In genomic region chr4:147782087-147782781, GRCh38 we compare ENCODE assay signal across 11 cellular contexts. TPM values are rescaled to one million over a fixed set of nuclear protein-coding genes. Genes with fewer than 3 reads are reported as not detected.
DNase-seq lines count a peak whose midpoint lies in the region; ATAC-seq and TF ChIP-seq lines count a peak whose summit lies in the region.
"Had no signal": no experiment of that assay in that cellular context is flagged by ENCODE, and none has a peak within 500 bp of the region (broad histone marks: within the 10 kb centered on the region; RNA-seq: fewer than 3 reads in every experiment).

No MANE protein-coding gene starts in this region.

- H3K36me3 ChIP-seq in BE2C (no peaks in the 10 kb centered on the region), stomach (no peaks in the 10 kb centered on the region)

- no peak for DNase-seq in BE2C
- peak; percentile 36 for DNase-seq in HT-29 (ENCODE audit: low spot score)
- DNase-seq in astrocyte of the hippocampus (ENCODE audit: low read depth, low spot score) = peak; percentile 38
- peak; percentile 65 for DNase-seq in left kidney (ENCODE audit: low read depth, low spot score)
- DNase-seq in NCI-H187 (lab: John Stamatoyannopoulos, UW) = no peak
- DNase-seq in NCI-H446 treated with DMSO at 0.1 percent for 48 hours (lab: John Stamatoyannopoulos, UW) = no peak
- DNase-seq in stomach = no peak
- DNase-seq: DMS153; NCI-H345; stimulated activated CD4-positive, alpha-beta T cell treated with anti-CD3 and anti-CD28 coated beads, Interleukin-2, amount 100 ng/mL, for 48 hours had no signal

- no peak for TF ChIP-seq CTCF in BE2C (IDR thresholded peaks at IDR 0.05; ENCODE audit: low read depth, low read length)
- TF ChIP-seq CTCF in stomach (IDR thresholded peaks at IDR 0.05) = no peak

- H3K4me1 ChIP-seq in BE2C = peaks cover 24% of the 10 kb centered on the region
- peaks cover 12 to 70% (median 38%) of the 10 kb centered on the region in 4 donors for H3K4me1 ChIP-seq in stomach

- TF ChIP-seq EP300 in stomach (IDR thresholded peaks at IDR 0.05) = no peak

- peak overlapping the region in 1 of 5 donors; percentile 2 for H3K27ac ChIP-seq in stomach

- no peak for ATAC-seq in GM21737 (IDR thresholded peaks at IDR 0.05; ENCODE audit: unreplicated experiment)

- TF ChIP-seq POLR2A in stomach (IDR thresholded peaks at IDR 0.05) = no peak

- WGBS in stomach, 5 donors = 38 to 52% (median 44%) methylated on average over 7 of the region's 7 CpGs

- H3K27me3 ChIP-seq in BE2C (no peaks in the 10 kb centered on the region), stomach (no peaks in the 10 kb centered on the region)

- H3K9me3 ChIP-seq in BE2C (no peaks in the 10 kb centered on the region), stomach (no peaks in the 10 kb centered on the region)

- H3K4me3 ChIP-seq in BE2C (ENCODE audit: low read depth, low read length) = peak overlapping the region; percentile 34
- H3K4me3 ChIP-seq in stomach = no peak overlapping the region

- intact Hi-C loops in stomach (cut with DNase I; ENCODE audit: low total_unique reads) = no loop called here

RNA-seq across cellular contexts. Expression of gene ARHGAP10, which starts 50.3 kb away (rescaled TPM):
- polyA plus RNA-seq in BE2C (2012; ENCODE audit: insufficient read depth, insufficient read length, low read depth) = 4.3 TPM
- 4.3 and 9.3 TPM in 2 replicates for total RNA-seq in HT-29 (2014; rRNA removed; shearing (Covaris generic))
- 100 to 1,000 TPM in 1 of 5 donors, 10 to 100 TPM in 4; 36.1 to 117 (median 51.9) TPM for total RNA-seq in stomach
- polyA plus RNA-seq in stomach = 10 to 100 TPM; 18.1 to 27.2 (median 22.0) TPM

Comparison
In these comparisons a context has a peak if more than half of its experiments do, and no peak if none do; other contexts are left out.
1. DNase-seq: peak in HT-29 (single experiment), astrocyte of the hippocampus (single experiment) and left kidney (single experiment); none in BE2C (single experiment), NCI-H187 (0 of 2), NCI-H446 treated with DMSO at 0.1 percent for 48 hours (single experiment) and stomach (single experiment).